In the genomic region with DNA sequence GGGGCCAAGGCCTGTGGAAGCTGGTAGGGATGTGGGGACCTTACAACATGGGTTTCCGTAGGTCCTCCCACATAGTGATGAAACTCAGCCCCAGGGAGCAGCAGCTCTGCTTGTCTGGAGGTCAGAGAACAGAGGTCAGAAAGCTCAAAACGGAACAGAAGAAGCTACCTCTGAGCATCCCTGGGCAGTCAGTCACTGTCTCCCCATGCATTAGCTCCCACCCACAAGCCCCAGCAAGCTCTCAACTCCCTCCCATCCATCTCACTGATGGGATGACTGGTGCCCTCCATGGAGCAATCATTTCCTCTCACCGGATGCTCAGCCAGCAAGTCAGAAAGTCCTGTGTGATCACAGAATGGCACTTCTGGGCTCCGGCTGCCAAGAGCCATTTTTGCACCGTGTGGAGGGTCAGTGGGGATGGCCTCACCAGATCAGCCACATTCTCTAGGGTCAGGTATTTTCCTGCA, we compare ENCODE assay signal across 1 cellular context.
TF ChIP-seq lines count a peak whose summit lies in the region.

No MANE protein-coding gene starts in this region.

TF ChIP-seq in GM12878, 131 proteins besides CTCF, POLR2A, EP300 and RAD21:
- TF ChIP-seq MTA3 (IDR thresholded peaks at IDR 0.05; ENCODE audit: borderline replicate concordance, low read length) (no peak), SREBF2 (IDR thresholded peaks at IDR 0.05; ENCODE audit: low read length) (no peak), YBX1 (IDR thresholded peaks at IDR 0.05) (no peak), ZSCAN29 (IDR thresholded peaks at IDR 0.05) (no peak), MLLT1 (IDR thresholded peaks at IDR 0.05) (no peak), SP1 (IDR thresholded peaks at IDR 0.05; ENCODE audit: low read depth, low read length) (no peak), IKZF1 (conservative IDR thresholded peaks at IDR 0.05) (no peak), NFIC (IDR thresholded peaks at IDR 0.05; ENCODE audit: low read depth, low read length) (no peak)
- TF ChIP-seq, protein P1, sequence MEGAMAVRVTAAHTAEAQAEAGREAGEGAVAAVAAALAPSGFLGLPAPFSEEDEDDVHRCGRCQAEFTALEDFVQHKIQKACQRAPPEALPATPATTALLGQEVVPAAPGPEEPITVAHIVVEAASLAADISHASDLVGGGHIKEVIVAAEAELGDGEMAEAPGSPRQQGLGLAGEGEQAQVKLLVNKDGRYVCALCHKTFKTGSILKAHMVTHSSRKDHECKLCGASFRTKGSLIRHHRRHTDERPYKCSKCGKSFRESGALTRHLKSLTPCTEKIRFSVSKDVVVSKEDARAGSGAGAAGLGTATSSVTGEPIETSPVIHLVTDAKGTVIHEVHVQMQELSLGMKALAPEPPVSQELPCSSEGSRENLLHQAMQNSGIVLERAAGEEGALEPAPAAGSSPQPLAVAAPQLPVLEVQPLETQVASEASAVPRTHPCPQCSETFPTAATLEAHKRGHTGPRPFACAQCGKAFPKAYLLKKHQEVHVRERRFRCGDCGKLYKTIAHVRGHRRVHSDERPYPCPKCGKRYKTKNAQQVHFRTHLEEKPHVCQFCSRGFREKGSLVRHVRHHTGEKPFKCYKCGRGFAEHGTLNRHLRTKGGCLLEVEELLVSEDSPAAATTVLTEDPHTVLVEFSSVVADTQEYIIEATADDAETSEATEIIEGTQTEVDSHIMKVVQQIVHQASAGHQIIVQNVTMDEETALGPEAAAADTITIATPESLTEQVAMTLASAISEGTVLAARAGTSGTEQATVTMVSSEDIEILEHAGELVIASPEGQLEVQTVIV (IDR thresholded peaks at IDR 0.05; ENCODE audit: borderline replicate concordance, partially characterized antibody): no peak
- TF ChIP-seq, protein P2, sequence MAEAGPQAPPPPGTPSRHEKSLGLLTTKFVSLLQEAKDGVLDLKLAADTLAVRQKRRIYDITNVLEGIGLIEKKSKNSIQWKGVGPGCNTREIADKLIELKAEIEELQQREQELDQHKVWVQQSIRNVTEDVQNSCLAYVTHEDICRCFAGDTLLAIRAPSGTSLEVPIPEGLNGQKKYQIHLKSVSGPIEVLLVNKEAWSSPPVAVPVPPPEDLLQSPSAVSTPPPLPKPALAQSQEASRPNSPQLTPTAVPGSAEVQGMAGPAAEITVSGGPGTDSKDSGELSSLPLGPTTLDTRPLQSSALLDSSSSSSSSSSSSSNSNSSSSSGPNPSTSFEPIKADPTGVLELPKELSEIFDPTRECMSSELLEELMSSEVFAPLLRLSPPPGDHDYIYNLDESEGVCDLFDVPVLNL (IDR thresholded peaks at IDR 0.05; ENCODE audit: low read depth, low read length): no peak
